ENCODE assay signal across 1 cellular context in genomic region chr10:26860542-26861325, GRCh38.
TF ChIP-seq lines count a peak whose summit lies in the region.

Gene ABI1, minus strand, starts transcription at chr10:26860958. Its CDS starts 95 bp downstream, at chr10:26860863.

TF ChIP-seq in HepG2, 621 proteins besides CTCF, POLR2A, EP300 and RAD21 (continued from another document and continues in another):
- 0 out of 2 replicates have a peak, but pooled peaks have one; percentile 20 for TF ChIP-seq ZBTB2 (CRISPR knock-in tag; IDR thresholded peaks at IDR 0.05; ENCODE audit: low read depth)
- TF ChIP-seq SSRP1 (CRISPR knock-in tag; IDR thresholded peaks at IDR 0.05), result no peak
- TF ChIP-seq KDM5B (CRISPR knock-in tag; IDR thresholded peaks at IDR 0.05; ENCODE audit: borderline replicate concordance), result peak; percentile 71; the same call in 1 of the 2 replicates
- TF ChIP-seq KAT8 (CRISPR knock-in tag; IDR thresholded peaks at IDR 0.05), result peak; percentile 63
- TF ChIP-seq MTF1 (CRISPR knock-in tag; IDR thresholded peaks at IDR 0.05), result no peak
- TF ChIP-seq ZNF619 (CRISPR knock-in tag; IDR thresholded peaks at IDR 0.05), result no peak
- TF ChIP-seq SAFB2 (CRISPR knock-in tag; IDR thresholded peaks at IDR 0.05; ENCODE audit: borderline replicate concordance, low read depth), result no peak; the same call in 1 of the 2 replicates
- no peak for TF ChIP-seq ZFP41 (CRISPR knock-in tag; IDR thresholded peaks at IDR 0.05; ENCODE audit: borderline replicate concordance)
- 0 out of 2 replicates have a peak, but pooled peaks have one; percentile 10 for TF ChIP-seq RFX3 (CRISPR knock-in tag; IDR thresholded peaks at IDR 0.05)
- no peak for TF ChIP-seq ZNF17 (CRISPR knock-in tag; IDR thresholded peaks at IDR 0.05)
- TF ChIP-seq MXI1 (IDR thresholded peaks at IDR 0.05; ENCODE audit: borderline replicate concordance, low read depth, low read length), result peak; percentile 43; the same call in 1 of the 3 replicates
- peak; percentile 56; the same call in 1 of the 2 replicates for TF ChIP-seq MYPOP (CRISPR knock-in tag; IDR thresholded peaks at IDR 0.05)
- peak; percentile 96 for TF ChIP-seq CHD2 (IDR thresholded peaks at IDR 0.05; ENCODE audit: low read depth, low read length)
- 0 out of 2 replicates have a peak, but pooled peaks have one; percentile 34 for TF ChIP-seq MED13 (CRISPR knock-in tag; IDR thresholded peaks at IDR 0.05)
- no peak for TF ChIP-seq ZSCAN20 (CRISPR knock-in tag; IDR thresholded peaks at IDR 0.05; ENCODE audit: borderline replicate concordance)
- TF ChIP-seq ZNF224 (CRISPR knock-in tag; IDR thresholded peaks at IDR 0.05), result no peak; the same call in 1 of the 2 replicates
- no peak for TF ChIP-seq FOXM1 (CRISPR knock-in tag; IDR thresholded peaks at IDR 0.05)
- TF ChIP-seq CBX5 (CRISPR knock-in tag; IDR thresholded peaks at IDR 0.05; ENCODE audit: borderline replicate concordance), result peak; percentile 49; the same call in 1 of the 2 replicates
- TF ChIP-seq SALL2 (CRISPR knock-in tag; IDR thresholded peaks at IDR 0.05), result no peak
- TF ChIP-seq PLSCR1 (CRISPR knock-in tag; IDR thresholded peaks at IDR 0.05; ENCODE audit: borderline replicate concordance), result no peak
- TF ChIP-seq ZNF788 (CRISPR knock-in tag; IDR thresholded peaks at IDR 0.05; ENCODE audit: borderline replicate concordance), result peak; percentile 56; the same call in 1 of the 2 replicates
- TF ChIP-seq ZNF772 (CRISPR knock-in tag; IDR thresholded peaks at IDR 0.05), result peak; percentile 58; the same call in 1 of the 2 replicates
- no peak for TF ChIP-seq ZNF547 (CRISPR knock-in tag; IDR thresholded peaks at IDR 0.05)
- peak; percentile 53; the same call in 1 of the 2 replicates for TF ChIP-seq KLF12 (CRISPR knock-in tag; IDR thresholded peaks at IDR 0.05; ENCODE audit: borderline replicate concordance)
- TF ChIP-seq ARNT2 (CRISPR knock-in tag; IDR thresholded peaks at IDR 0.05; ENCODE audit: low read depth), result peak; percentile 80; the same call in 1 of the 2 replicates
- peak; percentile 44 for TF ChIP-seq HNRNPK (IDR thresholded peaks at IDR 0.05; ENCODE audit: low read depth, low read length, poor library complexity, severe bottlenecking)
- TF ChIP-seq ETV5 (CRISPR knock-in tag; IDR thresholded peaks at IDR 0.05; ENCODE audit: borderline replicate concordance), result peak; percentile 11; the same call in 1 of the 2 replicates
- TF ChIP-seq ZBTB8A (CRISPR knock-in tag; IDR thresholded peaks at IDR 0.05; ENCODE audit: borderline replicate concordance, low read depth), result no peak
- TF ChIP-seq NCOA1 (CRISPR knock-in tag; IDR thresholded peaks at IDR 0.05), result no peak
- 0 out of 2 replicates have a peak, but pooled peaks have one; percentile 18 for TF ChIP-seq TGIF2 (CRISPR knock-in tag; IDR thresholded peaks at IDR 0.05)
- peak; percentile 81 for TF ChIP-seq PHF8 (CRISPR knock-in tag; IDR thresholded peaks at IDR 0.05)
- TF ChIP-seq PATZ1 (CRISPR knock-in tag; IDR thresholded peaks at IDR 0.05), result peak; percentile 54
- TF ChIP-seq HNRNPH1 (optimal IDR thresholded peaks at IDR 0.05; ENCODE audit: low read depth, low read length), result peak; percentile 89
- TF ChIP-seq ZFP90 (CRISPR knock-in tag; IDR thresholded peaks at IDR 0.05; ENCODE audit: borderline replicate concordance), result no peak
- peak; percentile 63; the same call in 1 of the 2 replicates for TF ChIP-seq ZNF605 (CRISPR knock-in tag; IDR thresholded peaks at IDR 0.05)
- TF ChIP-seq FOXA1 (IDR thresholded peaks at IDR 0.05), result no peak
- TF ChIP-seq FOXA1 (CRISPR knock-in tag; IDR thresholded peaks at IDR 0.05), result 0 out of 2 replicates have a peak, but pooled peaks have one; percentile 3
- TF ChIP-seq E2F1 (CRISPR knock-in tag; IDR thresholded peaks at IDR 0.05), result peak; percentile 66; the same call in 1 of the 2 replicates
- peak; percentile 33 for TF ChIP-seq MNT (IDR thresholded peaks at IDR 0.05)
- TF ChIP-seq YEATS2 (CRISPR knock-in tag; IDR thresholded peaks at IDR 0.05; ENCODE audit: borderline replicate concordance), result peak; percentile 41; the same call in 1 of the 2 replicates
- peak; percentile 39; the same call in 1 of the 2 replicates for TF ChIP-seq ZNF670 (CRISPR knock-in tag; IDR thresholded peaks at IDR 0.05; ENCODE audit: borderline replicate concordance)
- 0 out of 2 replicates have a peak, but pooled peaks have one; percentile 20 for TF ChIP-seq ZZZ3 (CRISPR knock-in tag; IDR thresholded peaks at IDR 0.05; ENCODE audit: borderline replicate concordance)
- TF ChIP-seq ZMYM4 (CRISPR knock-in tag; IDR thresholded peaks at IDR 0.05), result peak; percentile 72
- peak; percentile 82 for TF ChIP-seq SPEN (CRISPR knock-in tag; IDR thresholded peaks at IDR 0.05; ENCODE audit: low read depth)
- no peak for TF ChIP-seq HHEX (CRISPR knock-in tag; IDR thresholded peaks at IDR 0.05)
- TF ChIP-seq HOXA5 (CRISPR knock-in tag; IDR thresholded peaks at IDR 0.05), result peak; percentile 62; the same call in 1 of the 2 replicates
- TF ChIP-seq IRX3 (CRISPR knock-in tag; IDR thresholded peaks at IDR 0.05; ENCODE audit: borderline replicate concordance, low read depth), result no peak
- peak; percentile 24; the same call in 1 of the 2 replicates for TF ChIP-seq ARID5B (CRISPR knock-in tag; IDR thresholded peaks at IDR 0.05)
- TF ChIP-seq KMT2B (CRISPR knock-in tag; IDR thresholded peaks at IDR 0.05), result peak; percentile 61
- TF ChIP-seq BATF2 (CRISPR knock-in tag; IDR thresholded peaks at IDR 0.05), result no peak
- TF ChIP-seq SATB2 (CRISPR knock-in tag; IDR thresholded peaks at IDR 0.05), result no peak
- TF ChIP-seq SP4 (CRISPR knock-in tag; IDR thresholded peaks at IDR 0.05), result peak; percentile 69; the same call in 1 of the 2 replicates
- TF ChIP-seq EEA1 (CRISPR knock-in tag; IDR thresholded peaks at IDR 0.05; ENCODE audit: borderline replicate concordance), result no peak
- TF ChIP-seq KDM5A (IDR thresholded peaks at IDR 0.05; ENCODE audit: borderline replicate concordance, low read length), result peak; percentile 39; the same call in 1 of the 2 replicates
- TF ChIP-seq SKIL (CRISPR knock-in tag; IDR thresholded peaks at IDR 0.05; ENCODE audit: borderline replicate concordance), result peak; percentile 18; the same call in 1 of the 2 replicates
- TF ChIP-seq BRD4 (CRISPR knock-in tag; IDR thresholded peaks at IDR 0.05), result peak; percentile 58; the same call in 1 of the 2 replicates
